In the genomic region with DNA sequence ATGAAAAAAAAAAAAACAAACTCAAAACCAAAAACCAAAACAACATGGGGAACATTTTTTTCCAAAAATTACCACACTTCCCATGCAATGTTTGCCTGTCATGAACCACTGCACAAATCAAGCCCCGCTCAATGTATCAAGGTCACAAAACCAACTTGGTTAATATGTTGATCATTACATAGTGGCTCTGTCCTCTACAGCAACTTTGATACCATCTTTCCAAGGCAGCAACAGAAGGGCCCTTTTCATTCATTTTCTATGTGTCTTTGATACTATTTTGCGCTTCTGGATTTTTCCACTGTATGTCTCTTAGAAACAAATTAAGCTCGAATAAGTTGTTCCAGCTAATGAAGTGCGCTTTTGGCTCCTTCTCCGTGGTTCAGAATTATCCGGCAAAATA, we compare ENCODE assay signal across 2 cellular contexts.
TF ChIP-seq lines count a peak whose summit lies in the region.

No MANE protein-coding gene starts in this region.

TF ChIP-seq in SK-N-SH, 30 proteins besides CTCF, POLR2A, EP300 and RAD21 (continued from another document):
- TF ChIP-seq, protein P1, sequence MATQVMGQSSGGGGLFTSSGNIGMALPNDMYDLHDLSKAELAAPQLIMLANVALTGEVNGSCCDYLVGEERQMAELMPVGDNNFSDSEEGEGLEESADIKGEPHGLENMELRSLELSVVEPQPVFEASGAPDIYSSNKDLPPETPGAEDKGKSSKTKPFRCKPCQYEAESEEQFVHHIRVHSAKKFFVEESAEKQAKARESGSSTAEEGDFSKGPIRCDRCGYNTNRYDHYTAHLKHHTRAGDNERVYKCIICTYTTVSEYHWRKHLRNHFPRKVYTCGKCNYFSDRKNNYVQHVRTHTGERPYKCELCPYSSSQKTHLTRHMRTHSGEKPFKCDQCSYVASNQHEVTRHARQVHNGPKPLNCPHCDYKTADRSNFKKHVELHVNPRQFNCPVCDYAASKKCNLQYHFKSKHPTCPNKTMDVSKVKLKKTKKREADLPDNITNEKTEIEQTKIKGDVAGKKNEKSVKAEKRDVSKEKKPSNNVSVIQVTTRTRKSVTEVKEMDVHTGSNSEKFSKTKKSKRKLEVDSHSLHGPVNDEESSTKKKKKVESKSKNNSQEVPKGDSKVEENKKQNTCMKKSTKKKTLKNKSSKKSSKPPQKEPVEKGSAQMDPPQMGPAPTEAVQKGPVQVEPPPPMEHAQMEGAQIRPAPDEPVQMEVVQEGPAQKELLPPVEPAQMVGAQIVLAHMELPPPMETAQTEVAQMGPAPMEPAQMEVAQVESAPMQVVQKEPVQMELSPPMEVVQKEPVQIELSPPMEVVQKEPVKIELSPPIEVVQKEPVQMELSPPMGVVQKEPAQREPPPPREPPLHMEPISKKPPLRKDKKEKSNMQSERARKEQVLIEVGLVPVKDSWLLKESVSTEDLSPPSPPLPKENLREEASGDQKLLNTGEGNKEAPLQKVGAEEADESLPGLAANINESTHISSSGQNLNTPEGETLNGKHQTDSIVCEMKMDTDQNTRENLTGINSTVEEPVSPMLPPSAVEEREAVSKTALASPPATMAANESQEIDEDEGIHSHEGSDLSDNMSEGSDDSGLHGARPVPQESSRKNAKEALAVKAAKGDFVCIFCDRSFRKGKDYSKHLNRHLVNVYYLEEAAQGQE (IDR thresholded peaks at IDR 0.05; ENCODE audit: low read depth, low read length): no peak
- no peak for TF ChIP-seq RFX5 (IDR thresholded peaks at IDR 0.05; ENCODE audit: low read length)
- TF ChIP-seq RXRA (IDR thresholded peaks at IDR 0.05; ENCODE audit: borderline replicate concordance, low read depth): no peak
- TF ChIP-seq, protein P2, sequence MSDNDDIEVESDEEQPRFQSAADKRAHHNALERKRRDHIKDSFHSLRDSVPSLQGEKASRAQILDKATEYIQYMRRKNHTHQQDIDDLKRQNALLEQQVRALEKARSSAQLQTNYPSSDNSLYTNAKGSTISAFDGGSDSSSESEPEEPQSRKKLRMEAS (IDR thresholded peaks at IDR 0.05; ENCODE audit: low read depth): no peak
- no peak for TF ChIP-seq TAF1 (IDR thresholded peaks at IDR 0.05; ENCODE audit: borderline replicate concordance, low read depth, low read length)
- no peak for TF ChIP-seq TEAD4 (IDR thresholded peaks at IDR 0.05; ENCODE audit: borderline replicate concordance, insufficient read depth)
- TF ChIP-seq, protein P3, sequence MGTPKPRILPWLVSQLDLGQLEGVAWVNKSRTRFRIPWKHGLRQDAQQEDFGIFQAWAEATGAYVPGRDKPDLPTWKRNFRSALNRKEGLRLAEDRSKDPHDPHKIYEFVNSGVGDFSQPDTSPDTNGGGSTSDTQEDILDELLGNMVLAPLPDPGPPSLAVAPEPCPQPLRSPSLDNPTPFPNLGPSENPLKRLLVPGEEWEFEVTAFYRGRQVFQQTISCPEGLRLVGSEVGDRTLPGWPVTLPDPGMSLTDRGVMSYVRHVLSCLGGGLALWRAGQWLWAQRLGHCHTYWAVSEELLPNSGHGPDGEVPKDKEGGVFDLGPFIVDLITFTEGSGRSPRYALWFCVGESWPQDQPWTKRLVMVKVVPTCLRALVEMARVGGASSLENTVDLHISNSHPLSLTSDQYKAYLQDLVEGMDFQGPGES (IDR thresholded peaks at IDR 0.05; ENCODE audit: low read depth, low read length): no peak
- TF ChIP-seq NFIC (IDR thresholded peaks at IDR 0.05; ENCODE audit: borderline replicate concordance): no peak
- TF ChIP-seq RCOR1 (IDR thresholded peaks at IDR 0.05; ENCODE audit: low read length): no peak
- TF ChIP-seq, protein P4, sequence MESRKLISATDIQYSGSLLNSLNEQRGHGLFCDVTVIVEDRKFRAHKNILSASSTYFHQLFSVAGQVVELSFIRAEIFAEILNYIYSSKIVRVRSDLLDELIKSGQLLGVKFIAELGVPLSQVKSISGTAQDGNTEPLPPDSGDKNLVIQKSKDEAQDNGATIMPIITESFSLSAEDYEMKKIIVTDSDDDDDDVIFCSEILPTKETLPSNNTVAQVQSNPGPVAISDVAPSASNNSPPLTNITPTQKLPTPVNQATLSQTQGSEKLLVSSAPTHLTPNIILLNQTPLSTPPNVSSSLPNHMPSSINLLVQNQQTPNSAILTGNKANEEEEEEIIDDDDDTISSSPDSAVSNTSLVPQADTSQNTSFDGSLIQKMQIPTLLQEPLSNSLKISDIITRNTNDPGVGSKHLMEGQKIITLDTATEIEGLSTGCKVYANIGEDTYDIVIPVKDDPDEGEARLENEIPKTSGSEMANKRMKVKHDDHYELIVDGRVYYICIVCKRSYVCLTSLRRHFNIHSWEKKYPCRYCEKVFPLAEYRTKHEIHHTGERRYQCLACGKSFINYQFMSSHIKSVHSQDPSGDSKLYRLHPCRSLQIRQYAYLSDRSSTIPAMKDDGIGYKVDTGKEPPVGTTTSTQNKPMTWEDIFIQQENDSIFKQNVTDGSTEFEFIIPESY (IDR thresholded peaks at IDR 0.05; ENCODE audit: borderline replicate concordance, low read depth): no peak
- TF ChIP-seq, protein P5, sequence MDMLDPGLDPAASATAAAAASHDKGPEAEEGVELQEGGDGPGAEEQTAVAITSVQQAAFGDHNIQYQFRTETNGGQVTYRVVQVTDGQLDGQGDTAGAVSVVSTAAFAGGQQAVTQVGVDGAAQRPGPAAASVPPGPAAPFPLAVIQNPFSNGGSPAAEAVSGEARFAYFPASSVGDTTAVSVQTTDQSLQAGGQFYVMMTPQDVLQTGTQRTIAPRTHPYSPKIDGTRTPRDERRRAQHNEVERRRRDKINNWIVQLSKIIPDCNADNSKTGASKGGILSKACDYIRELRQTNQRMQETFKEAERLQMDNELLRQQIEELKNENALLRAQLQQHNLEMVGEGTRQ (IDR thresholded peaks at IDR 0.05; ENCODE audit: borderline replicate concordance, low read depth, low read length): no peak
- no peak for TF ChIP-seq CHD2 (IDR thresholded peaks at IDR 0.05; ENCODE audit: low read length, partially characterized antibody)
- no peak for TF ChIP-seq EZH2phosphoT487 (IDR thresholded peaks at IDR 0.05; ENCODE audit: borderline replicate concordance, low read depth)
- TF ChIP-seq SIN3A (IDR thresholded peaks at IDR 0.05; ENCODE audit: borderline replicate concordance, low read depth, low read length): no peak
- no peak for TF ChIP-seq GABPA (IDR thresholded peaks at IDR 0.05; ENCODE audit: low read depth)

TF ChIP-seq in SK-N-SH treated with all-trans-retinoic acid at 6 μM for 48 hours, 23 proteins besides CTCF, POLR2A, EP300 and RAD21 (continued from another document):
- TF ChIP-seq, protein P6, sequence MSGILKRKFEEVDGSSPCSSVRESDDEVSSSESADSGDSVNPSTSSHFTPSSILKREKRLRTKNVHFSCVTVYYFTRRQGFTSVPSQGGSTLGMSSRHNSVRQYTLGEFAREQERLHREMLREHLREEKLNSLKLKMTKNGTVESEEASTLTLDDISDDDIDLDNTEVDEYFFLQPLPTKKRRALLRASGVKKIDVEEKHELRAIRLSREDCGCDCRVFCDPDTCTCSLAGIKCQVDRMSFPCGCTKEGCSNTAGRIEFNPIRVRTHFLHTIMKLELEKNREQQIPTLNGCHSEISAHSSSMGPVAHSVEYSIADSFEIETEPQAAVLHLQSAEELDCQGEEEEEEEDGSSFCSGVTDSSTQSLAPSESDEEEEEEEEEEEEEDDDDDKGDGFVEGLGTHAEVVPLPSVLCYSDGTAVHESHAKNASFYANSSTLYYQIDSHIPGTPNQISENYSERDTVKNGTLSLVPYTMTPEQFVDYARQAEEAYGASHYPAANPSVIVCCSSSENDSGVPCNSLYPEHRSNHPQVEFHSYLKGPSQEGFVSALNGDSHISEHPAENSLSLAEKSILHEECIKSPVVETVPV (CRISPR knock-in tag; IDR thresholded peaks at IDR 0.05): no peak
- no peak for TF ChIP-seq ZNF70 (CRISPR knock-in tag; IDR thresholded peaks at IDR 0.05)
- no peak for TF ChIP-seq ZC3H10 (CRISPR knock-in tag; IDR thresholded peaks at IDR 0.05)
- no peak for TF ChIP-seq ZFP30 (CRISPR knock-in tag; IDR thresholded peaks at IDR 0.05)
- no peak for TF ChIP-seq ARNTL (CRISPR knock-in tag; IDR thresholded peaks at IDR 0.05; ENCODE audit: borderline replicate concordance, low read depth)
- no peak for TF ChIP-seq SNAI2 (CRISPR knock-in tag; IDR thresholded peaks at IDR 0.05)
- TF ChIP-seq ESRRG (CRISPR knock-in tag; IDR thresholded peaks at IDR 0.05): no peak
- TF ChIP-seq ZFP3 (CRISPR knock-in tag; IDR thresholded peaks at IDR 0.05): no peak
- TF ChIP-seq BACH2 (CRISPR knock-in tag; IDR thresholded peaks at IDR 0.05; ENCODE audit: borderline replicate concordance): no peak
- TF ChIP-seq RARB (CRISPR knock-in tag; IDR thresholded peaks at IDR 0.05): no peak
- TF ChIP-seq PPARA (CRISPR knock-in tag; IDR thresholded peaks at IDR 0.05; ENCODE audit: borderline replicate concordance): no peak
- TF ChIP-seq, protein P7, sequence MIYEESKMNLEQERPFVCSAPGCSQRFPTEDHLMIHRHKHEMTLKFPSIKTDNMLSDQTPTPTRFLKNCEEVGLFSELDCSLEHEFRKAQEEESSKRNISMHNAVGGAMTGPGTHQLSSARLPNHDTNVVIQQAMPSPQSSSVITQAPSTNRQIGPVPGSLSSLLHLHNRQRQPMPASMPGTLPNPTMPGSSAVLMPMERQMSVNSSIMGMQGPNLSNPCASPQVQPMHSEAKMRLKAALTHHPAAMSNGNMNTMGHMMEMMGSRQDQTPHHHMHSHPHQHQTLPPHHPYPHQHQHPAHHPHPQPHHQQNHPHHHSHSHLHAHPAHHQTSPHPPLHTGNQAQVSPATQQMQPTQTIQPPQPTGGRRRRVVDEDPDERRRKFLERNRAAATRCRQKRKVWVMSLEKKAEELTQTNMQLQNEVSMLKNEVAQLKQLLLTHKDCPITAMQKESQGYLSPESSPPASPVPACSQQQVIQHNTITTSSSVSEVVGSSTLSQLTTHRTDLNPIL (CRISPR knock-in tag; IDR thresholded peaks at IDR 0.05; ENCODE audit: low read depth): no peak
